In the genomic region with DNA sequence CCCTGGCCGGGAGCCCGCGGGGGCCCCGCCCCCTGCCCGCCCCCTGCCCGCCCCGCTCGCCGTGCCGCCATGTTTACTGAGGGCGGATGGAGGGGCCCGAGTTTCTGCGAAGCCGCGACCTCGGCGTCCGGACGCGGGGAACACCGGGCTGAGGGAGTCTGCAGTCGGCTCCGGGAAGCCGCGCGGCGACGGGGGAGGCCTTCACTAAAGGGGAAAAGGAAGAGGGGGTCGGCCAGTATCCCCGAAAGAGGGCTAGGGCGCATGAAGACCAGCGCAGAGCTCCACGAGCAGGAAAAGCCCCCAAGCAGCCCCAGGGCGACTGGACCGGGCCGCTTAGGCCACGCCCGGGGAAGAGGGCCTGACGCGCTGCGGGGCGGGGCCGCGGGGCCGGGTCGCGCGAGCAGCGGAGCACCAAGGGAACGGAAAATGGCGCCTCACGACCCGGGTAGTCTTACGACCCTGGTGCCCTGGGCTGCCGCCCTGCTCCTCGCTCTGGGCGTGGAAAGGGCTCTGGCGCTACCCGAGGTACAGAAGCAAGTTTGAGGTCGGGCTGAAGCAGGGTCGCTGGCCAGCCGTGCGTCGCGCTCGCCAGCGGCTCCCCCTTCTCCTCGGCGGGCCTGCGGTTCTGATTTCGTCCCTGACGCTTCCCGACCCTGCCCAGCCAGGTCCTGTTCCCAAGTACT, we compare ENCODE assay signal across 8 cellular contexts. TPM values are rescaled to one million over a fixed set of nuclear protein-coding genes. Genes with fewer than 3 reads are reported as not detected.
DNase-seq lines count a peak whose midpoint lies in the region; ATAC-seq and TF ChIP-seq lines count a peak whose summit lies in the region.

A gene with protein sequence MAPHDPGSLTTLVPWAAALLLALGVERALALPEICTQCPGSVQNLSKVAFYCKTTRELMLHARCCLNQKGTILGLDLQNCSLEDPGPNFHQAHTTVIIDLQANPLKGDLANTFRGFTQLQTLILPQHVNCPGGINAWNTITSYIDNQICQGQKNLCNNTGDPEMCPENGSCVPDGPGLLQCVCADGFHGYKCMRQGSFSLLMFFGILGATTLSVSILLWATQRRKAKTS (plus strand): TSS at position 99 of the 683 bp plus-strand sequence. CDS start 328 bp downstream, at position 427.
A gene (minus strand): TSS at position 326 of the 683 bp plus-strand sequence. CDS start 4,618 bp downstream, outside the sequence.

- peak within 1 kb of the TSS; percentile 67 for H3K4me3 ChIP-seq in suprapubic skin

- H3K9me3 ChIP-seq in suprapubic skin, result no peaks in the 10 kb centered on the region

- H3K27me3 ChIP-seq in suprapubic skin, result no peaks in the 10 kb centered on the region

- under 1% methylated on average over 51 of the region's 73 CpGs for WGBS in suprapubic skin

- H3K4me3 Mint-ChIP-seq in activated naive CD4-positive, alpha-beta T cell treated with anti-CD3 and anti-CD28 coated beads, Interleukin-2, amount 50 U/mL, for 24 hours, result peak within 1 kb of the TSS; percentile 99

- TF ChIP-seq EP300 in suprapubic skin (IDR thresholded peaks at IDR 0.05), result no peak

- peaks cover 32% of the 10 kb centered on the region for H3K36me3 ChIP-seq in suprapubic skin

- peaks cover 10% of the 10 kb centered on the region for H3K36me3 Mint-ChIP-seq in activated naive CD4-positive, alpha-beta T cell treated with anti-CD3 and anti-CD28 coated beads, Interleukin-2, amount 50 U/mL, for 24 hours

- H3K27me3 Mint-ChIP-seq in activated naive CD4-positive, alpha-beta T cell treated with anti-CD3 and anti-CD28 coated beads, Interleukin-2, amount 50 U/mL, for 24 hours, result no peaks in the 10 kb centered on the region

- peaks cover 37% of the 10 kb centered on the region for H3K4me1 ChIP-seq in suprapubic skin

- peak; percentile 71 to 91 for TF ChIP-seq POLR2A in suprapubic skin (IDR thresholded peaks at IDR 0.05)

- DNase-seq in GM10266 (ENCODE audit: extremely low spot score), result peak; percentile 96
- peak; percentile 85 for DNase-seq in NCI-H1092 treated with DMSO at 0.1 percent for 48 hours (lab: John Stamatoyannopoulos, UW)
- DNase-seq in SKM-1 (lab: John Stamatoyannopoulos, UW; ENCODE audit: unreplicated experiment), result peak; percentile 88
- peak; percentile 91 for DNase-seq in globus pallidus (ENCODE audit: low spot score)
- DNase-seq in omental fat pad (ENCODE audit: low spot score), result peak; percentile 49
- peak; percentile 89 to 91 for DNase-seq in suprapubic skin (ENCODE audit: low spot score in 2 of 2)

- H3K4me1 Mint-ChIP-seq in activated naive CD4-positive, alpha-beta T cell treated with anti-CD3 and anti-CD28 coated beads, Interleukin-2, amount 50 U/mL, for 24 hours, result peaks cover 35% of the 10 kb centered on the region

- H3K27ac ChIP-seq in suprapubic skin, result peak within 1 kb of the TSS; percentile 92

- TF ChIP-seq CTCF in GM10266 (IDR thresholded peaks at IDR 0.05; ENCODE audit: control insufficient read depth, insufficient read depth, low read depth, missing control alignments) (no peak), omental fat pad (IDR thresholded peaks at IDR 0.05) (no peak), suprapubic skin (IDR thresholded peaks at IDR 0.05) (no peak)

- H3K27ac Mint-ChIP-seq in activated naive CD4-positive, alpha-beta T cell treated with anti-CD3 and anti-CD28 coated beads, Interleukin-2, amount 50 U/mL, for 24 hours, result peak within 1 kb of the TSS; percentile 100

- peak; percentile 69 for ATAC-seq in HG02623 (IDR thresholded peaks at IDR 0.05; ENCODE audit: unreplicated experiment)
- peak; percentile 95 for ATAC-seq in omental fat pad (ENCODE audit: low FRiP score)

- no peaks in the 10 kb centered on the region for H3K9me3 Mint-ChIP-seq in activated naive CD4-positive, alpha-beta T cell treated with anti-CD3 and anti-CD28 coated beads, Interleukin-2, amount 50 U/mL, for 24 hours

RNA-seq across cellular contexts. Expression of the first gene that starts in this region (rescaled TPM):
- 100 to 1,000 TPM; 114 to 197 (median 157) TPM for total RNA-seq in omental fat pad
- 100 to 1,000 TPM; 109 to 177 (median 141) TPM for total RNA-seq in suprapubic skin

RNA-seq across cellular contexts. Expression of the second gene that starts in this region (rescaled TPM):
- total RNA-seq in omental fat pad, result 100 to 1,000 TPM in 1 of 4 donors, 10 to 100 TPM in 3; 37.4 to 106 (median 83.6) TPM
- 10 to 100 TPM; 30.4 to 33.4 (median 33.1) TPM for total RNA-seq in suprapubic skin

Comparison
In these comparisons a context has a peak if more than half of its experiments do, and no peak if none do; other contexts are left out.
1. Peak in every context shown above with its lines: DNase-seq, ATAC-seq, H3K4me3 ChIP-seq and H3K27ac ChIP-seq.